Comparison of ENCODE assay signal across 10 cellular contexts in genomic region chr11:73087730-73088129, GRCh38. TPM values are rescaled to one million over a fixed set of nuclear protein-coding genes. Genes with fewer than 3 reads are reported as not detected.
DNase-seq lines count a peak whose midpoint lies in the region; ATAC-seq and TF ChIP-seq lines count a peak whose summit lies in the region.
"Had no signal": no experiment of that assay in that cellular context is flagged by ENCODE, and none has a peak within 500 bp of the region (broad histone marks: within the 10 kb centered on the region; RNA-seq: fewer than 3 reads in every experiment).

No MANE protein-coding gene starts in this region.

- WGBS in aorta, 2 donors, result 28 to 41% methylated on average over 1 of the region's 1 CpG
- WGBS in prostate gland, result 80% methylated on average over 1 of the region's 1 CpG

- no peak for DNase-seq in Right ventricle myocardium inferior (ENCODE audit: missing footprints)
- no peak for DNase-seq in cardiac septum (ENCODE audit: low spot score)
- DNase-seq in SK-MEL-5 (ENCODE audit: low read depth, low spot score), result peak; percentile 97
- peak; percentile 92 for DNase-seq in foreskin melanocyte
- DNase-seq in aorta, result no peak
- no peak for DNase-seq in SW480 (ENCODE audit: low spot score)
- DNase-seq in prostate gland (ENCODE audit: low spot score), result no peak
- DNase-seq: activated CD4-positive, alpha-beta T cell treated with anti-CD3 and anti-CD28 coated beads for 1 hour; small intestine had no signal

- in situ Hi-C loops in SK-MEL-5 (cut with HindIII; ENCODE audit: low pct_unique_long_range_greater_than_20kb, low sequenced_read_pairs), result no loop called here

- ATAC-seq in Right ventricle myocardium inferior, result peak; percentile 52
- ATAC-seq in aorta (ENCODE audit: low FRiP score), result peak; percentile 57
- no peak for ATAC-seq in GM19023 (IDR thresholded peaks at IDR 0.05; ENCODE audit: unreplicated experiment)

- H3K4me3 ChIP-seq in aorta (ENCODE audit: low read length in 2 of 2) (no peak overlapping the region), prostate gland (no peak overlapping the region)

- H3K27ac ChIP-seq in aorta (ENCODE audit: low read depth in 1 of 2, low read length in 2 of 2), result no peak overlapping the region
- H3K27ac ChIP-seq in prostate gland, result no peak overlapping the region

- no peaks in the 10 kb centered on the region for H3K27me3 ChIP-seq in aorta (ENCODE audit: control insufficient read depth in 1 of 2, insufficient read depth in 2 of 2, low read length in 1 of 2)
- H3K27me3 ChIP-seq in prostate gland (replicated peaks; ENCODE audit: insufficient read depth), result no peaks in the 10 kb centered on the region

- H3K36me3 ChIP-seq in aorta (ENCODE audit: control insufficient read depth in 1 of 2, insufficient read depth in 2 of 2, low read length in 1 of 2) (no peaks in the 10 kb centered on the region), prostate gland (no peaks in the 10 kb centered on the region)

- no peak for TF ChIP-seq CTCF in prostate gland (IDR thresholded peaks at IDR 0.05)

- intact Hi-C loops in Right ventricle myocardium inferior (cut with DNase I), result no loop called here
- intact Hi-C loops in cardiac septum (cut with DNase I), result no loop called here
- intact Hi-C loops in aorta (cut with DNase I), result no loop called here
- intact Hi-C loops in prostate gland (cut with DNase I), result no loop called here

- no peaks in the 10 kb centered on the region for H3K9me3 ChIP-seq in aorta (ENCODE audit: control insufficient read depth, low read length)
- H3K9me3 ChIP-seq in prostate gland, result no peaks in the 10 kb centered on the region

- TF ChIP-seq POLR2A in prostate gland (IDR thresholded peaks at IDR 0.05), result no peak

- H3K4me1 ChIP-seq in aorta (ENCODE audit: control insufficient read depth in 1 of 2, insufficient read depth in 2 of 2, low read length in 2 of 2) (peaks cover 1 to 6% of the 10 kb centered on the region in 2 donors), prostate gland (replicated peaks) (no peaks in the 10 kb centered on the region)

RNA-seq across cellular contexts. Expression of gene FCHSD2, which starts 54.4 kb away (rescaled TPM):
- total RNA-seq in Right ventricle myocardium inferior, result 36.6 TPM
- 56.6 TPM for total RNA-seq in cardiac septum
- total RNA-seq in SK-MEL-5 (2014; rRNA removed; shearing (Covaris generic)), result 7.8 and 8.2 TPM in 2 replicates
- 19.8 and 30.3 TPM in 2 replicates for polyA plus RNA-seq in SK-MEL-5 (2015; cell fraction: cytosol; rRNA removed)
- polyA plus RNA-seq in SK-MEL-5 (2015; cell fraction: nucleus; rRNA removed), result 25.1 and 28.9 TPM in 2 replicates
- 100 to 1,000 TPM in 1 of 2 donors, 10 to 100 TPM in 1; 84.4 to 107 TPM for total RNA-seq in aorta
- polyA plus RNA-seq in aorta, result 10 to 100 TPM; 34.4 to 39.9 TPM
- 10 to 100 TPM in 1 of 2 donors, 1 to 10 TPM in 1; 9.9 to 45.3 TPM for total RNA-seq in prostate gland

Comparison
In these comparisons a context has a peak if more than half of its experiments do, and no peak if none do; other contexts are left out.
1. DNase-seq: peak in SK-MEL-5 (single experiment) and foreskin melanocyte (single experiment); none in Right ventricle myocardium inferior (single experiment), cardiac septum (single experiment), aorta (0 of 2), SW480 (single experiment) and prostate gland (single experiment).